Comparison of ENCODE assay signal across 8 cellular contexts in the genomic region with DNA sequence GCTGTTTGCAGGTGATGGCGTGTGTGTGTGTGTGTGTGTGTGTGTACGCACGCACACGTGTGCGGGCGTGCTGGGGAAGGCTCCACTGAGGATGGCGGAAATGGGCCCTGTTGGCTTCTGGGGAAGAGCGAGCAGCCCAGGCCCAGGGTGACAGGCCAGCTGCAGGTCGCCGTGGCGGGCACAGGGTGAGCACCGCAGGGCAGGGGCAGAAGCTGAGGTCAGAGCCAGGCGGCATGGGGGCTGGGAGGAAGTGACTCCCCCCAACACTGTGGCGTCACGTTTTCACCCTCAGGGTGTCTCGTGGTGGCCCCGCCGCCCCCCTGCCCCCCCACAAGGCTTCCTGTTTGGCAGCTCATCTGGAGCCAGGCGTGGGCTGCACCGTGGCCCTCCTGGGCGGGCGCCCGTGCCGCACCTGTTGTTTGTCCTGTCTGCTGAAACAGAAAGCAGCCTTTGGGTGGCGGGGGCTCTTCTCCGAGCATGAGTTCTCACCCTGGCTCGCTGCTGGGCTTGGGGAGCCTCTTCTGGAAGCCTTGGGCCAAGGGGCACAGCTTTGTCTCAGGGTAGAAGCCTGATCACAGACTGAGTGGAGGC. TPM values are rescaled to one million over a fixed set of nuclear protein-coding genes. Genes with fewer than 3 reads are reported as not detected.
DNase-seq lines count a peak whose midpoint lies in the region; ATAC-seq and TF ChIP-seq lines count a peak whose summit lies in the region.

No MANE protein-coding gene starts in this region.

- DNase-seq in Peyer's patch (peak; percentile 77 to 97 (median 96)), natural killer cell (peak; percentile 87), SIG-M5 treated with dmso at 0.1 percent for 504 hours (lab: John Stamatoyannopoulos, UW; ENCODE audit: unreplicated experiment) (no peak), amniotic stem cell (lab: John Stamatoyannopoulos, UW) (no peak)
- peak; percentile 89 for DNase-seq in activated naive CD8-positive, alpha-beta T cell treated with anti-CD3 and anti-CD28 coated beads for 36 hours

- H3K9me3 ChIP-seq in Peyer's patch (no peaks in the 10 kb centered on the region), stomach smooth muscle (ENCODE audit: control insufficient read depth in 2 of 2, low read length in 2 of 2) (no peaks in the 10 kb centered on the region)

- no peaks in the 10 kb centered on the region for H3K9me3 Mint-ChIP-seq in activated naive CD8-positive, alpha-beta T cell treated with anti-CD3 and anti-CD28 coated beads for 36 hours
- no peaks in the 10 kb centered on the region for H3K9me3 Mint-ChIP-seq in natural killer cell

- H3K27me3 ChIP-seq in Peyer's patch (no peaks in the 10 kb centered on the region), stomach smooth muscle (ENCODE audit: control insufficient read depth in 1 of 2, insufficient read depth in 2 of 2, low read length in 2 of 2) (no peaks in the 10 kb centered on the region)

- TF ChIP-seq CTCF in Peyer's patch (IDR thresholded peaks at IDR 0.05) (no peak), natural killer cell (IDR thresholded peaks at IDR 0.05) (no peak)

- H3K27ac Mint-ChIP-seq in activated naive CD8-positive, alpha-beta T cell treated with anti-CD3 and anti-CD28 coated beads for 36 hours: peak overlapping the region; percentile 99
- peak overlapping the region; percentile 95 to 97 for H3K27ac Mint-ChIP-seq in natural killer cell

- intact Hi-C loops in natural killer cell (cut with micrococcal nuclease): loop anchor here (1.0 to 10.0 kb wide), 7 partner anchors 9 to 316 kb away; partner anchors contain the start of gene PMEPA1

- H3K36me3 Mint-ChIP-seq in activated naive CD8-positive, alpha-beta T cell treated with anti-CD3 and anti-CD28 coated beads for 36 hours: peaks cover 81% of the 10 kb centered on the region
- no peaks in the 10 kb centered on the region for H3K36me3 Mint-ChIP-seq in natural killer cell

- peak overlapping the region; percentile 38 to 55 for H3K9ac ChIP-seq in stomach smooth muscle (ENCODE audit: low read length in 2 of 2)

- H3K4me3 ChIP-seq in Peyer's patch (peak overlapping the region in 3 of 4 donors; percentile 19 to 32 (median 29)), stomach smooth muscle (ENCODE audit: low read length in 2 of 2) (peak overlapping the region; percentile 44 to 63)

- H3K4me1 ChIP-seq in Peyer's patch (peaks cover 4 to 67% (median 58%) of the 10 kb centered on the region in 4 donors), stomach smooth muscle (ENCODE audit: control insufficient read depth, insufficient read depth, low read length) (peaks cover 96% of the 10 kb centered on the region)

- H3K27ac ChIP-seq in Peyer's patch: peak overlapping the region; percentile 72 to 98 (median 80)
- peak overlapping the region; percentile 89 for H3K27ac ChIP-seq in stomach smooth muscle (ENCODE audit: low read length)

- ATAC-seq in GM18868 (IDR thresholded peaks at IDR 0.05; ENCODE audit: unreplicated experiment) (peak; percentile 52), HG02973 (IDR thresholded peaks at IDR 0.05; ENCODE audit: unreplicated experiment) (peak; percentile 45), natural killer cell (peak; percentile 66 to 87 (median 78))

- TF ChIP-seq POLR2A in Peyer's patch (IDR thresholded peaks at IDR 0.05): no peak

- no peaks in the 10 kb centered on the region for H3K27me3 Mint-ChIP-seq in activated naive CD8-positive, alpha-beta T cell treated with anti-CD3 and anti-CD28 coated beads for 36 hours
- no peaks in the 10 kb centered on the region for H3K27me3 Mint-ChIP-seq in natural killer cell (ENCODE audit: low read depth in 2 of 2)

- H3K36me3 ChIP-seq in Peyer's patch (peaks cover 0 to 36% (median 0%) of the 10 kb centered on the region in 3 donors), stomach smooth muscle (ENCODE audit: control insufficient read depth in 2 of 2, insufficient read depth in 2 of 2, low read length in 2 of 2) (peaks cover 39% of the 10 kb centered on the region in 2 donors)

- H3K4me1 Mint-ChIP-seq in activated naive CD8-positive, alpha-beta T cell treated with anti-CD3 and anti-CD28 coated beads for 36 hours: peaks cover 82% of the 10 kb centered on the region
- H3K4me1 Mint-ChIP-seq in natural killer cell: peaks cover 79 to 94% of the 10 kb centered on the region in 2 donors

- H3K4me3 Mint-ChIP-seq in activated naive CD8-positive, alpha-beta T cell treated with anti-CD3 and anti-CD28 coated beads for 36 hours: peak overlapping the region; percentile 86
- H3K4me3 Mint-ChIP-seq in natural killer cell: peak overlapping the region; percentile 86

RNA-seq across cellular contexts. Expression of gene RBM38, which starts 7.1 kb away (rescaled TPM):
- total RNA-seq in Peyer's patch (10 to 100 TPM in 3 of 4 donors, 1 to 10 TPM in 1; 9.6 to 15.5 (median 12.8) TPM), natural killer cell (100 to 1,000 TPM; 217 to 392 (median 264) TPM)
- total RNA-seq in activated naive CD8-positive, alpha-beta T cell treated with anti-CD3 and anti-CD28 coated beads for 36 hours: 100 to 1,000 TPM; 142 to 144 TPM

RNA-seq across cellular contexts. Expression of gene RAE1, which starts 47.3 kb away (rescaled TPM):
- 10 to 100 TPM; 21.5 to 38.9 (median 33.3) TPM for total RNA-seq in Peyer's patch
- 10 to 100 TPM; 59.0 to 60.0 TPM for total RNA-seq in activated naive CD8-positive, alpha-beta T cell treated with anti-CD3 and anti-CD28 coated beads for 36 hours
- total RNA-seq in natural killer cell: 10 to 100 TPM; 50.3 to 66.8 (median 52.5) TPM

Comparison
In these comparisons a context has a peak if more than half of its experiments do, and no peak if none do; other contexts are left out.
1. DNase-seq: peak in Peyer's patch (3 of 3), activated naive CD8-positive, alpha-beta T cell treated with anti-CD3 and anti-CD28 coated beads for 36 hours (single experiment) and natural killer cell (single experiment); none in SIG-M5 treated with dmso at 0.1 percent for 504 hours (single experiment) and amniotic stem cell (single experiment).
2. RNA of gene RBM38, which starts 7.1 kb away (total RNA-seq): 217 to 392 TPM in natural killer cell and 142 to 144 TPM in activated naive CD8-positive, alpha-beta T cell treated with anti-CD3 and anti-CD28 coated beads for 36 hours; 9.6 to 15.5 TPM in Peyer's patch; every median in the first group is over 4 times any median in the second.
3. Peak in every context shown above with its lines, with median percentiles within 50 percentile points of each other: ATAC-seq.